In the genomic region with DNA sequence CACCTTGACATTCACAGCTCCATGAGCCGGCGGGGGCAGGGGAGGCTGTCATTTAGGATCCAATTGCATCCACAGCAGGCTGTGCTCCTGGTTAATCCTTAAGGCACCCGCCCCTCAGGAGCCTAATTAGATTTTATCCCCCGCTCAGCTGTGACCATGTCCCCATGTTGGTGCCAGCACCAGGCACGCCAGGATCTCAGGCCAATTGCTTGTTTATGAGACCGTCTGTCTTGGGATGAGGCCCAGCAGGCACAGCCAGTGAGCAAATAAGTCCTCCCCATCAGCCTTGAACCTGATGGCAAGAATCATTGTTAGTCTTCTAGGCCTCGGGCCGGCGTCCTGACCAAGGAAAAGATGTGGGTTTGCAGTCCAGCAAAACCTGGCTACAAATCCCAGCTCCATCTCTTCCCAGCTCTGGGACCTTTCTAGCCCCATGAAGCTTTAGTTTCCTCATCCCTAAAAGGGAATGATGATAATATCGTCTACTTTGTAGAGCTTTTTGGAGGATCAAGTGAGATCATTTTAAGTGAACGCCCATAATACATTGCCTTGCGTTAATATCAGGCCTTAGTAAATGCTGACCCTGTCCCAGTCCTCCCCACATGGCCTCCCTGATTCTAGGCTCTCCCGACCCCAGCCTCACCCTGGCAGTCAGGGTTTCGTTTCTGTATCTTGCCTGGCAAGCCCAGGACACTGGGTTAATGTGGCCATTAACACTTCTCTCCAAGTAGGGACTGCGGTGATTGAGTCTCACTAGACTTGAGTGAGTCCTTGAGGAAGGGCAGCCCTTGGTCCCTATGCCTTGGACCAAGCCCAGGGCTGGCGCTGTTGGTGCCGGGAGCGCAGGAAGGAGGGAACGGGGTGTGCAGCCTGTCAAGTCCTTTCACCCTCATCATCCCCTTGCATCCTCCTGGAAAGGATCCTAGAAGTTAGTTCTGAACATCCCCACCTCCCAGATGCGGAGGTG, we compare ENCODE assay signal across 10 cellular contexts. TPM values are rescaled to one million over a fixed set of nuclear protein-coding genes. Genes with fewer than 3 reads are reported as not detected.
DNase-seq lines count a peak whose midpoint lies in the region; ATAC-seq and TF ChIP-seq lines count a peak whose summit lies in the region.
"Had no signal": no experiment of that assay in that cellular context is flagged by ENCODE, and none has a peak within 500 bp of the region (broad histone marks: within the 10 kb centered on the region; RNA-seq: fewer than 3 reads in every experiment).

No MANE protein-coding gene starts in this region.

- H3K4me1 Mint-ChIP-seq in glutamatergic neuron (ENCODE audit: low read depth, unreplicated experiment) = peaks cover 48% of the 10 kb centered on the region

- TF ChIP-seq CTCF in Panc1 (IDR thresholded peaks at IDR 0.05) (no peak), glutamatergic neuron (IDR thresholded peaks at IDR 0.05; ENCODE audit: partially characterized antibody, unreplicated experiment) (no peak), spleen (IDR thresholded peaks at IDR 0.05 in 8 of 11, conservative IDR thresholded peaks at IDR 0.05 in 3 of 11) (no peak)

- CTCF ChIA-PET in Panc1 (lab: Charles Lee) = no interaction called here

- intact Hi-C loops in Panc1 (cut with micrococcal nuclease; ENCODE audit: unreplicated experiment) = loop anchor here (5.0 kb wide), 1 partner anchor 166 kb away; the partner anchor contains the start of gene TSPAN18
- intact Hi-C loops in spleen (cut with DNase I; ENCODE audit: low total_unique reads) = loop anchor here (5.0 kb wide), 1 partner anchor 166 kb away; the partner anchor contains the start of gene TSPAN18

- H3K4me3 ChIP-seq in Panc1 (ENCODE audit: low read depth in 2 of 2, low read length in 2 of 2) (no peak overlapping the region), spleen (peak overlapping the region in 1 of 8 donors; percentile 10)
- H3K4me3 ChIP-seq: thyroid gland had no signal

- POLR2A ChIA-PET in Panc1 (lab: Charles Lee) = no interaction called here

- no peaks in the 10 kb centered on the region for H3K36me3 Mint-ChIP-seq in glutamatergic neuron (ENCODE audit: unreplicated experiment)

- no TSS peak for BruUV-seq in Panc1 (replicated peaks; lab: Mats Ljungman, UMichigan)

- peaks cover 9% of the 10 kb centered on the region for H3K9me3 Mint-ChIP-seq in glutamatergic neuron (ENCODE audit: unreplicated experiment)

- H3K9me3 ChIP-seq in Panc1 (ENCODE audit: control insufficient read depth, insufficient read depth, low read depth, low read length) (no peaks in the 10 kb centered on the region), spleen (peaks cover 0 to 3% (median 0%) of the 10 kb centered on the region in 8 donors)
- H3K9me3 ChIP-seq: thyroid gland had no signal

- H3K27ac Mint-ChIP-seq in glutamatergic neuron (ENCODE audit: unreplicated experiment) = peak overlapping the region; percentile 65
- H3K27ac Mint-ChIP-seq: T-helper 17 cell had no signal

- peak overlapping the region; percentile 38 for H3K4me3 Mint-ChIP-seq in glutamatergic neuron (ENCODE audit: unreplicated experiment)
- H3K4me3 Mint-ChIP-seq: T-helper 17 cell had no signal

- H3K27ac ChIP-seq in Panc1 (ENCODE audit: low read length) (no peak overlapping the region), spleen (no peak overlapping the region)
- H3K27ac ChIP-seq: thyroid gland had no signal

- in situ Hi-C loops in Panc1 (cut with HindIII; ENCODE audit: low pct_unique_long_range_greater_than_20kb, low sequenced_read_pairs) = no loop called here

- peaks cover 11% of the 10 kb centered on the region for H3K27me3 Mint-ChIP-seq in glutamatergic neuron (ENCODE audit: unreplicated experiment)
- H3K27me3 Mint-ChIP-seq: T-helper 17 cell had no signal

- H3K36me3 ChIP-seq in Panc1 (ENCODE audit: control insufficient read depth, insufficient read depth, low read length) = no peaks in the 10 kb centered on the region
- no peaks in the 10 kb centered on the region for H3K36me3 ChIP-seq in spleen
- H3K36me3 ChIP-seq: thyroid gland had no signal

- DNase-seq in C1 segment of cervical spinal cord (lab: John Stamatoyannopoulos, UW) (peak in 10 of 14 donors; percentile 7 to 99 (median 29)), Panc1 (ENCODE audit: low read depth, low spot score) (no peak), glutamatergic neuron (no peak), occipital lobe (lab: John Stamatoyannopoulos, UW) (peak; percentile 21), NK-92 (lab: John Stamatoyannopoulos, UW; ENCODE audit: unreplicated experiment) (no peak), NCI-H1105 treated with DMSO at 0.1 percent for 48 hours (lab: John Stamatoyannopoulos, UW) (no peak), dedifferentiated amniotic fluid mesenchymal stem cell (ENCODE audit: extremely low spot score) (no peak), spleen (no peak)

- peak; percentile 31 for ATAC-seq in Panc1

- H3K27me3 ChIP-seq in Panc1 (ENCODE audit: control insufficient read depth, insufficient read depth, low read length) (no peaks in the 10 kb centered on the region), spleen (replicated peaks in 1 of 7) (peaks cover 0 to 20% (median 0%) of the 10 kb centered on the region in 7 donors)
- H3K27me3 ChIP-seq: thyroid gland had no signal

- H3K4me1 ChIP-seq in Panc1 (ENCODE audit: control insufficient read depth, insufficient read depth, low read length) (0 out of 2 replicates have a peak, but pooled peaks cover 6% of the 10 kb centered on the region), spleen (peaks cover 0 to 17% (median 9%) of the 10 kb centered on the region in 6 donors)

- 70 to 77% (median 76%) methylated on average over 19 to 20 of the region's 20 CpGs for WGBS in spleen, 5 donors

- TF ChIP-seq POLR2A in spleen (IDR thresholded peaks at IDR 0.05) = no peak

RNA-seq across cellular contexts. Expression of gene TP53I11, which starts 57.1 kb away (rescaled TPM):
- total RNA-seq in Panc1 (2021; ENCODE audit: unreplicated experiment) (132 TPM), glutamatergic neuron (ENCODE audit: unreplicated experiment) (420 TPM), occipital lobe (27.1 TPM), spleen (100 to 1,000 TPM in 5 of 7 donors, 10 to 100 TPM in 2; 80.1 to 169 (median 110) TPM)
- 179 TPM for polyA plus RNA-seq in Panc1 (2012; ENCODE audit: insufficient read length)
- polyA plus RNA-seq in spleen = 10 to 100 TPM; 10.2 to 48.0 (median 11.6) TPM

Comparison
In these comparisons a context has a peak if more than half of its experiments do, and no peak if none do; other contexts are left out.
1. DNase-seq: peak in C1 segment of cervical spinal cord (10 of 14) and occipital lobe (single experiment); none in Panc1 (single experiment), glutamatergic neuron (single experiment), NK-92 (single experiment), NCI-H1105 treated with DMSO at 0.1 percent for 48 hours (single experiment), dedifferentiated amniotic fluid mesenchymal stem cell (single experiment) and spleen (single experiment).